ENCODE assay signal across 17 cellular contexts in the genomic region with DNA sequence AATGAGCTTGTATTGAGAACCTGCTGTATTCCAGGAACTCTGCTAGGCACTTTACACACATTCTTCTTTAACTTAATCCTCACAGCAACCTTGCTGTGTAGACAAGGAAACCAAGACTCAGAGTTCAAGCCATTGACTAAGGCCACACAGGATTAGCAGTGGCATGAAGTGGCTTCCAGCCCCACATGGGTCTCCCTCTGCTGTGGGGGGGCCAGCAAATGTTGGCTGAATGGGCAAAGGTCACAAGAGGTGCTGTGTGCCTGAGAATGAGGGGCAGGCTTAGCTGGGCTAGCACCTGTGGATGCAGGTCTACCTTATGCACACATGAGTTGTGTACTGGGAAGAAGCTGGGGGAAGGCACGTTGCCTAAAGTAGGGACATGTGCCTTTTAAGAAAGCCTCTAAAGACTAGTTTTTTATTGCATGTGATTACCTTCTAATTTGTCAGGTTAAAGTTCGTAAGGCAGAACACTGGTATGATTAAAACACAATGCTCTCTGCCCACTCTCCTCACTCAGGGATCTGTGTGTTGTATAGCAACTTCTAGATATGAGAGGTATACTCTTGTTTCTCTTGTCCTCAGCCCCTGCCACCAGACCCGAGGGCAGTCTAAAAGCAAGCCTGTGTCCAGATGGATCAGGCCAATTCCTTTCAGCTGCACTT. TPM values are rescaled to one million over a fixed set of nuclear protein-coding genes. Genes with fewer than 3 reads are reported as not detected.
DNase-seq lines count a peak whose midpoint lies in the region; ATAC-seq and TF ChIP-seq lines count a peak whose summit lies in the region.
"Had no signal": no experiment of that assay in that cellular context is flagged by ENCODE, and none has a peak within 500 bp of the region (broad histone marks: within the 10 kb centered on the region; RNA-seq: fewer than 3 reads in every experiment).

No MANE protein-coding gene starts in this region.

- intact Hi-C loops in activated CD8-positive, alpha-beta T cell treated with anti-CD3 and anti-CD28 coated beads for 36 hours (cut with micrococcal nuclease) = loop anchor here (5.0 kb wide), 1 partner anchor 41 kb away; no protein-coding TSS in a partner anchor

- H3K9me3 Mint-ChIP-seq in stimulated activated naive CD8-positive, alpha-beta T cell treated with anti-CD3 and anti-CD28 coated beads, Interleukin-15, Interleukin-2, amounts not matched to agents 100 ng/mL and 50 ng/mL, for 24 hours = no peaks in the 10 kb centered on the region
- no peaks in the 10 kb centered on the region for H3K9me3 Mint-ChIP-seq in activated CD8-positive, alpha-beta T cell treated with anti-CD3 and anti-CD28 coated beads for 36 hours
- no peaks in the 10 kb centered on the region for H3K9me3 Mint-ChIP-seq in immature natural killer cell

- peak overlapping the region; percentile 43 for H3K27ac Mint-ChIP-seq in stimulated activated naive CD8-positive, alpha-beta T cell treated with anti-CD3 and anti-CD28 coated beads, Interleukin-15, Interleukin-2, amounts not matched to agents 100 ng/mL and 50 ng/mL, for 24 hours
- H3K27ac Mint-ChIP-seq in activated CD8-positive, alpha-beta T cell treated with anti-CD3 and anti-CD28 coated beads for 36 hours = peak overlapping the region; percentile 72
- H3K27ac Mint-ChIP-seq in immature natural killer cell = peak overlapping the region; percentile 88 to 96 (median 92)

- TF ChIP-seq CTCF in activated CD8-positive, alpha-beta T cell treated with anti-CD3 and anti-CD28 coated beads for 36 hours (IDR thresholded peaks at IDR 0.05) = no peak

- H3K36me3 Mint-ChIP-seq in stimulated activated naive CD8-positive, alpha-beta T cell treated with anti-CD3 and anti-CD28 coated beads, Interleukin-15, Interleukin-2, amounts not matched to agents 100 ng/mL and 50 ng/mL, for 24 hours (ENCODE audit: low read depth) = no peaks in the 10 kb centered on the region
- peaks cover 2% of the 10 kb centered on the region for H3K36me3 Mint-ChIP-seq in activated CD8-positive, alpha-beta T cell treated with anti-CD3 and anti-CD28 coated beads for 36 hours (ENCODE audit: low read depth)
- H3K36me3 Mint-ChIP-seq in immature natural killer cell = peaks cover 0 to 4% (median 3%) of the 10 kb centered on the region in 3 donors

- peak overlapping the region; percentile 22 for H3K4me3 Mint-ChIP-seq in stimulated activated naive CD8-positive, alpha-beta T cell treated with anti-CD3 and anti-CD28 coated beads, Interleukin-15, Interleukin-2, amounts not matched to agents 100 ng/mL and 50 ng/mL, for 24 hours
- no peak overlapping the region for H3K4me3 Mint-ChIP-seq in activated CD8-positive, alpha-beta T cell treated with anti-CD3 and anti-CD28 coated beads for 36 hours
- H3K4me3 Mint-ChIP-seq in immature natural killer cell = peak overlapping the region; percentile 81 to 92 (median 83)

- peaks cover 72% of the 10 kb centered on the region for H3K4me1 Mint-ChIP-seq in stimulated activated naive CD8-positive, alpha-beta T cell treated with anti-CD3 and anti-CD28 coated beads, Interleukin-15, Interleukin-2, amounts not matched to agents 100 ng/mL and 50 ng/mL, for 24 hours (ENCODE audit: low read depth)
- peaks cover 72% of the 10 kb centered on the region for H3K4me1 Mint-ChIP-seq in activated CD8-positive, alpha-beta T cell treated with anti-CD3 and anti-CD28 coated beads for 36 hours (ENCODE audit: low read depth)
- peaks cover 73 to 86% of the 10 kb centered on the region in 2 donors for H3K4me1 Mint-ChIP-seq in immature natural killer cell

- CTCF ChIA-PET in activated CD8-positive, alpha-beta T cell treated with anti-CD3 and anti-CD28 coated beads for 36 hours (lab: Charles Lee) = interaction anchor here (1.0 to 3.7 kb wide), 9 partner anchors 10 to 142 kb away, joined by 3 to 23 read pairs (median 4); a partner anchor contains a TSS

- no peak for ATAC-seq in stimulated activated naive CD8-positive, alpha-beta T cell treated with anti-CD3 and anti-CD28 coated beads, Interleukin-15, Interleukin-2, amounts not matched to agents 100 U/mL and 50 U/mL, for 24 hours
- ATAC-seq in activated CD8-positive, alpha-beta T cell treated with anti-CD3 and anti-CD28 coated beads for 36 hours = no peak
- ATAC-seq in HG02981 (IDR thresholded peaks at IDR 0.05; ENCODE audit: unreplicated experiment) = no peak
- ATAC-seq: sciatic nerve had no signal

- no peaks in the 10 kb centered on the region for H3K27me3 Mint-ChIP-seq in stimulated activated naive CD8-positive, alpha-beta T cell treated with anti-CD3 and anti-CD28 coated beads, Interleukin-15, Interleukin-2, amounts not matched to agents 100 ng/mL and 50 ng/mL, for 24 hours
- no peaks in the 10 kb centered on the region for H3K27me3 Mint-ChIP-seq in activated CD8-positive, alpha-beta T cell treated with anti-CD3 and anti-CD28 coated beads for 36 hours
- H3K27me3 Mint-ChIP-seq in immature natural killer cell (ENCODE audit: low read depth in 3 of 3) = peaks cover 0 to 9% (median 3%) of the 10 kb centered on the region in 3 donors

- no peak for DNase-seq in stimulated activated naive CD8-positive, alpha-beta T cell treated with anti-CD3 and anti-CD28 coated beads, Interleukin-15, Interleukin-2, amounts not matched to agents 100 U/mL and 50 U/mL, for 24 hours
- no peak for DNase-seq in activated CD8-positive, alpha-beta T cell treated with anti-CD3 and anti-CD28 coated beads for 36 hours
- DNase-seq in immature natural killer cell (no peak), globus pallidus (ENCODE audit: low spot score) (no peak), germinal center (ENCODE audit: low spot score) (no peak), retina (no peak)
- DNase-seq: activated CD4-positive, alpha-beta T cell treated with anti-CD3 and anti-CD28 coated beads, Interleukin-2, amount 50 U/mL, for 4 hours; activated gamma-delta T cell treated with Interleukin-2 at 50 U/mL for 16 hours; DMS 273 treated with DMSO at 0.1 percent for 48 hours; effector CD8-positive, alpha-beta T cell; mesenchymal stem cell; nucleus accumbens; stimulated activated CD4-positive, alpha-beta T cell treated with anti-CD3 and anti-CD28 coated beads, Interleukin-4, amount 100 ng/mL, for 24 hours; upper lobe of left lung had no signal

- POLR2A ChIA-PET in activated CD8-positive, alpha-beta T cell treated with anti-CD3 and anti-CD28 coated beads for 36 hours (lab: Charles Lee) = interaction anchor here (0.7 to 6.7 kb wide), 2 partner anchors 10 to 54 kb away, joined by 3 to 55 read pairs; a partner anchor contains a TSS

RNA-seq across cellular contexts. Expression of a gene that starts 10.9 kb away (rescaled TPM):
- 10 to 100 TPM; 14.7 to 17.6 TPM for total RNA-seq in activated CD8-positive, alpha-beta T cell treated with anti-CD3 and anti-CD28 coated beads for 36 hours
- polyA plus RNA-seq in immature natural killer cell = 1 to 10 TPM; 2.1 to 6.1 (median 3.4) TPM

RNA-seq across cellular contexts. Expression of a gene that starts 19.2 kb away (rescaled TPM):
- total RNA-seq in activated CD8-positive, alpha-beta T cell treated with anti-CD3 and anti-CD28 coated beads for 36 hours = 1 to 10 TPM; 4.3 to 5.1 TPM
- 1 to 10 TPM; 1.9 to 3.6 (median 3.3) TPM for polyA plus RNA-seq in immature natural killer cell

RNA-seq across cellular contexts. Expression of a gene that starts 46.0 kb away (rescaled TPM):
- 10 to 100 TPM; 56.9 to 65.0 TPM for total RNA-seq in activated CD8-positive, alpha-beta T cell treated with anti-CD3 and anti-CD28 coated beads for 36 hours
- 10 to 100 TPM; 41.8 to 63.0 (median 60.6) TPM for polyA plus RNA-seq in immature natural killer cell
